Comparison of ENCODE assay signal across 28 cellular contexts in genomic region chr2:179478771-179479170, GRCh38.
"Had no signal": no experiment of that assay in that cellular context is flagged by ENCODE, and none has a peak within 500 bp of the region (broad histone marks: within the 10 kb centered on the region; RNA-seq: fewer than 3 reads in every experiment).

No MANE protein-coding gene starts in this region.

- H3K4me3 ChIP-seq: ascending aorta, cardiac muscle cell had no signal

- H3K9me3 ChIP-seq: ascending aorta had no signal

- FAIRE-seq: bronchial epithelial cell, TTC549 had no signal

- H3K36me3 ChIP-seq: ascending aorta, cardiac muscle cell had no signal

- H3K27ac ChIP-seq: ascending aorta, cardiac muscle cell, VCaP had no signal

- H3K4me1 ChIP-seq: ascending aorta had no signal

- DNase-seq: activated B cell treated with CpG ODN at 0.5 μM for 24 hours; activated CD4-positive, alpha-beta memory T cell treated with anti-CD3 and anti-CD28 coated beads for 36 hours; activated CD4-positive, alpha-beta T cell treated with anti-CD3 and anti-CD28 coated beads for 4 hours; activated CD4-positive, alpha-beta T cell treated with anti-CD3 and anti-CD28 coated beads, Interleukin-2, amount 10 ng/mL, durations not matched to agents 24 days and 14 days; activated CD4-positive, alpha-beta T cell treated with anti-CD3 and anti-CD28 coated beads, Interleukin-2, amount 50 U/mL, for 1 hour; activated CD4-positive, alpha-beta T cell treated with anti-CD3 and anti-CD28 coated beads, Interleukin-2, amount 50 U/mL, for 4 hours; activated CD4-positive, CD25-positive, alpha-beta regulatory T cell treated with anti-CD3 and anti-CD28 coated beads, Interleukin-2, amount 50 U/mL, for 72 hours; activated CD8-positive, alpha-beta memory T cell treated with anti-CD3 and anti-CD28 coated beads, Interleukin-2, amount 10 ng/mL, durations not matched to agents 7 days and 5 days; activated CD8-positive, alpha-beta memory T cell treated with anti-CD3 and anti-CD28 coated beads, Interleukin-2, amount 50 U/mL, for 48 hours; activated CD8-positive, alpha-beta T cell treated with anti-CD3 and anti-CD28 coated beads for 36 hours; activated effector memory CD4-positive, alpha-beta T cell treated with Interleukin-2 at 50 U/mL for 16 hours; activated gamma-delta T cell; activated naive CD4-positive, alpha-beta T cell treated with anti-CD3 and anti-CD28 coated beads, Interleukin-2, amount 10 ng/mL, durations not matched to agents 7 days and 5 days; activated naive CD4-positive, alpha-beta T cell treated with Interleukin-2 at 50 U/mL for 16 hours; activated naive CD8-positive, alpha-beta T cell treated with anti-CD3 and anti-CD28 coated beads, Interleukin-2, amount 10 ng/mL, durations not matched to agents 7 days and 5 days; activated naive CD8-positive, alpha-beta T cell treated with anti-CD3 and anti-CD28 coated beads, Interleukin-2, amount 50 U/mL, for 24 hours; activated T-cell treated with anti-CD3 and anti-CD28 coated beads, Interleukin-2, amount 50 U/mL, for 24 hours; activated T-cell treated with anti-CD3 and anti-CD28 coated beads, Interleukin-2, amount 50 U/mL, for 48 hours; amygdala; anterior cingulate cortex; T-helper 1 cell; T-helper 2 cell; T-helper 9 cell had no signal
